ENCODE assay signal across 1 cellular context in the genomic region with DNA sequence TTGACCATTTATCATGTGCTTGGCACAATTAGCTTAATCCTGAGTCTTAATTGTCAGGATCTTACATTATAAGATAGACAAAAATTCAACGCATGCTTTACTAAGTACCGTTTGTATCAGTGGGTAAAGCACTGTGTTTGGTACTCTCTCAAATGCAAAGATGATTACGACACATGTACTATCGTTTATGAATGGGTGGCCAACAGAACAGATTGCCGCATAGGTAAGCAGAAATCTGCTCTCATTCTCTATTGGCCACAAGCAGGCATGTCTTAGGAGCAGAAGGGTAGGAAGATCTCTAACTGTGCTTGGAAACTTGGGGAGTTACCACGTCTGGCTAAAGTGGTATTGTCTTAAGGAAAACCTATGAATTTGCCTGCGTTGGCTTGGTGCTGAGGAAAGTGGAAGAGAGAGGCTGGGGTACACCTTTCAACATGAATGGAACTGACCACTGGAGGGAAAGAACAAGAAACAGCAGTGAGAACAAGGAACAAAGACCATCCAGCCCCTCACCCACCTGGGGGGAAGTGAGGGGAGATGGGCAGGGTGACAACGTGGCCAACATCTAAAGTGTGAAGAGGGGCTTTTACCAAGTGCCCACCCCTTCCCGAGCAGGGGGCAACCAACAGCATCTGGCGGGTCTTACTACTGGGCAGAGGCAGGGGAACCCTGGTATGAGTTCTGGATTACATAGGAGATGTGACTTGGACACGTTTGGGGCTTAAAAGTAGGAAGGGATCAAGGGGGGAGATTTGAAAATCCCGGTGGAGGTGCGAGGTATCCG.
TF ChIP-seq lines count a peak whose summit lies in the region.

No MANE protein-coding gene starts in this region.

TF ChIP-seq in HEK293, 187 proteins besides CTCF, POLR2A, EP300 and RAD21 (continued from another document):
- peak; percentile 74 for TF ChIP-seq PRDM10 (tag by site-specific recombination; IDR thresholded peaks at IDR 0.05)
- TF ChIP-seq ZNF335 (tag by site-specific recombination; conservative IDR thresholded peaks at IDR 0.05) = no peak
TF ChIP-seq in HEK293: peak in this region for 1.
